19 cellular contexts compared by ENCODE assay signal in genomic region chrX:153449306-153450113, GRCh38. TPM values are rescaled to one million over a fixed set of nuclear protein-coding genes. Genes with fewer than 3 reads are reported as not detected.
A peak's percentile ranks its signal among the peaks of the same experiment; 100 is the strongest.
DNase-seq lines count a peak whose midpoint lies in the region; ATAC-seq and TF ChIP-seq lines count a peak whose summit lies in the region.
"Had no signal": no experiment of that assay in that cellular context is flagged by ENCODE, and none has a peak within 500 bp of the region (broad histone marks: within the 10 kb centered on the region; RNA-seq: fewer than 3 reads in every experiment).

No MANE protein-coding gene starts in this region.

- no peaks in the 10 kb centered on the region for H3K4me1 Mint-ChIP-seq in stimulated activated effector memory CD8-positive, alpha-beta T cell treated with anti-CD3 and anti-CD28 coated beads, Interleukin-12 subunit alpha, Interleukin-12 subunit beta, amount 100 ng/mL, for 72 hours
- H3K4me1 Mint-ChIP-seq: CD14-positive monocyte had no signal

- no peaks in the 10 kb centered on the region for H3K36me3 ChIP-seq in SJCRH30

- peak overlapping the region; percentile 41 for H3K27ac ChIP-seq in SJCRH30
- H3K27ac ChIP-seq: 22Rv1 had no signal

- H3K36me3 Mint-ChIP-seq in stimulated activated effector memory CD8-positive, alpha-beta T cell treated with anti-CD3 and anti-CD28 coated beads, Interleukin-12 subunit alpha, Interleukin-12 subunit beta, amount 100 ng/mL, for 72 hours: peaks cover 23% of the 10 kb centered on the region

- H3K4me1 ChIP-seq in SJCRH30: no peaks in the 10 kb centered on the region

- no peak overlapping the region for H3K4me3 ChIP-seq in SJCRH30

- no peak overlapping the region for H3K4me3 Mint-ChIP-seq in stimulated activated effector memory CD8-positive, alpha-beta T cell treated with anti-CD3 and anti-CD28 coated beads, Interleukin-12 subunit alpha, Interleukin-12 subunit beta, amount 100 ng/mL, for 72 hours
- H3K4me3 Mint-ChIP-seq: CD14-positive monocyte; CD8-positive, alpha-beta T cell had no signal

- intact Hi-C loops in left colon (cut with DNase I, micrococcal nuclease): no loop called here

- no peaks in the 10 kb centered on the region for H3K9me3 Mint-ChIP-seq in stimulated activated effector memory CD8-positive, alpha-beta T cell treated with anti-CD3 and anti-CD28 coated beads, Interleukin-12 subunit alpha, Interleukin-12 subunit beta, amount 100 ng/mL, for 72 hours
- H3K9me3 Mint-ChIP-seq: CD14-positive monocyte; CD8-positive, alpha-beta T cell had no signal

- ATAC-seq in stimulated activated effector memory CD8-positive, alpha-beta T cell treated with anti-CD3 and anti-CD28 coated beads, Interleukin-12 subunit alpha, Interleukin-12 subunit beta, amount 100 ng/mL, for 72 hours: no peak
- ATAC-seq in left colon: no peak
- ATAC-seq: CD8-positive, alpha-beta T cell; HepG2 had no signal

- DNase-seq in activated CD4-positive, CD25-positive, alpha-beta regulatory T cell treated with anti-CD3 and anti-CD28 coated beads, Interleukin-2, amount 50 U/mL, for 72 hours: peak; percentile 11
- DNase-seq in activated CD4-positive, CD25-positive, alpha-beta regulatory T cell (lab: John Stamatoyannopoulos, UW): no peak
- DNase-seq in SJCRH30 (peak; percentile 34 to 67), myocyte (ENCODE audit: low read depth) (peak; percentile 56), left colon (no peak), GM20000 (ENCODE audit: low spot score) (no peak), NCI-H2171 treated with DMSO at 0.1 percent for 48 hours (lab: John Stamatoyannopoulos, UW) (no peak)
- DNase-seq in stimulated activated effector memory CD8-positive, alpha-beta T cell treated with anti-CD3 and anti-CD28 coated beads, Interleukin-12 subunit alpha, Interleukin-12 subunit beta, amount 100 ng/mL, for 72 hours (ENCODE audit: low spot score in 2 of 2): no peak
- DNase-seq: CD8-positive, alpha-beta T cell; COR-L47; DMS153; DMS79 treated with DMSO at 0.1 percent for 48 hours; GF-D8 had no signal

- no peaks in the 10 kb centered on the region for H3K27me3 ChIP-seq in SJCRH30

- no peak for TF ChIP-seq CTCF in GM20000 (IDR thresholded peaks at IDR 0.05; ENCODE audit: extremely low read depth, missing control alignments)

- no peaks in the 10 kb centered on the region for H3K9me3 ChIP-seq in SJCRH30 (replicated peaks)

- peak overlapping the region; percentile 79 for H3K27ac Mint-ChIP-seq in stimulated activated effector memory CD8-positive, alpha-beta T cell treated with anti-CD3 and anti-CD28 coated beads, Interleukin-12 subunit alpha, Interleukin-12 subunit beta, amount 100 ng/mL, for 72 hours
- H3K27ac Mint-ChIP-seq: CD8-positive, alpha-beta T cell had no signal

RNA-seq across cellular contexts. Expression of gene TREX2, which starts 3.7 kb away (rescaled TPM):
- 0.10 and 0.67 TPM in 2 replicates for total RNA-seq in SJCRH30 (2014; rRNA removed; shearing (Covaris generic))
- total RNA-seq in myocyte: 0.78 and 1.5 TPM in 2 replicates
- 0.08 TPM for polyA plus RNA-seq in myocyte (2012)
- under 1 TPM; 0.42 to 0.73 TPM for total RNA-seq in left colon
- polyA plus RNA-seq: CD14-positive monocyte had no signal

RNA-seq across cellular contexts. Expression of gene HAUS7, which starts 20.9 kb away (rescaled TPM):
- total RNA-seq in SJCRH30 (2014; rRNA removed; shearing (Covaris generic)): 29.6 and 29.8 TPM in 2 replicates
- total RNA-seq in myocyte (15.8 and 36.2 TPM in 2 replicates), left colon (10 to 100 TPM; 13.0 to 19.0 TPM)
- 18.7 TPM for polyA plus RNA-seq in myocyte (2012)

RNA-seq across cellular contexts. Expression of gene ZFP92, which starts 38.2 kb away (rescaled TPM):
- total RNA-seq in SJCRH30 (2014; rRNA removed; shearing (Covaris generic)): not detected in 2 replicates
- 0.05 TPM in 1 of 2 replicates, not detected in the other for total RNA-seq in myocyte
- not detected for polyA plus RNA-seq in myocyte (2012)
- total RNA-seq in left colon: under 1 TPM; 0.18 to 0.50 TPM
- total RNA-seq: H4 had no signal
- polyA plus RNA-seq: HepG2 had no signal

RNA-seq across cellular contexts. Expression of gene BGN, which starts 45.3 kb away (rescaled TPM):
- 0.15 and 0.16 TPM in 2 replicates for total RNA-seq in SJCRH30 (2014; rRNA removed; shearing (Covaris generic))
- 0.94 and 1.1 TPM in 2 replicates for total RNA-seq in myocyte
- 3.9 TPM for polyA plus RNA-seq in myocyte (2012)
- total RNA-seq in left colon: 1 to 10 TPM; 7.8 to 9.9 TPM
- total RNA-seq: CD8-positive, alpha-beta T cell; H4 had no signal
- polyA plus RNA-seq: CD14-positive monocyte had no signal

RNA-seq across cellular contexts. Expression of gene PNMA6E, which starts 48.4 kb away (rescaled TPM):
- not detected in 2 replicates for total RNA-seq in SJCRH30 (2014; rRNA removed; shearing (Covaris generic))
- not detected in 2 replicates for total RNA-seq in myocyte
- not detected for polyA plus RNA-seq in myocyte (2012)
- total RNA-seq in left colon: not detected
- total RNA-seq: A673; CD8-positive, alpha-beta T cell; H4; HepG2 had no signal
- polyA plus RNA-seq: BJ, CD14-positive monocyte, HepG2 had no signal

Comparison
In these comparisons a context has a peak if more than half of its experiments do, and no peak if none do; other contexts are left out.
1. DNase-seq: peak in activated CD4-positive, CD25-positive, alpha-beta regulatory T cell treated with anti-CD3 and anti-CD28 coated beads, Interleukin-2, amount 50 U/mL, for 72 hours (single experiment), SJCRH30 (2 of 2) and myocyte (single experiment); none in activated CD4-positive, CD25-positive, alpha-beta regulatory T cell (0 of 4), stimulated activated effector memory CD8-positive, alpha-beta T cell treated with anti-CD3 and anti-CD28 coated beads, Interleukin-12 subunit alpha, Interleukin-12 subunit beta, amount 100 ng/mL, for 72 hours (0 of 2), left colon (0 of 2), GM20000 (single experiment) and NCI-H2171 treated with DMSO at 0.1 percent for 48 hours (single experiment).